15 cellular contexts compared by ENCODE assay signal in genomic region chr17:32621612-32622312, GRCh38.
DNase-seq lines count a peak whose midpoint lies in the region; ATAC-seq, FAIRE-seq and TF ChIP-seq lines count a peak whose summit lies in the region.
"Had no signal": no experiment of that assay in that cellular context is flagged by ENCODE, and none has a peak within 500 bp of the region (broad histone marks: within the 10 kb centered on the region; RNA-seq: fewer than 3 reads in every experiment).

No MANE protein-coding gene starts in this region.

- H3K4me3 ChIP-seq in H1 (ENCODE audit: extremely low read depth in 1 of 4, insufficient read depth in 2 of 4, low read depth in 3 of 4, low read length in 4 of 4) (no peak overlapping the region), mesenchymal stem cell (ENCODE audit: insufficient read depth in 1 of 2, low read depth in 1 of 2, low read length in 2 of 2) (no peak overlapping the region), A673 (ENCODE audit: low read depth, low read length, poor library complexity, severe bottlenecking) (no peak overlapping the region)
- H3K4me3 ChIP-seq: adrenal gland, coronary artery, ovary had no signal

- no peak for TF ChIP-seq RAD21 in H1 (IDR thresholded peaks at IDR 0.05 in 1 of 2, conservative IDR thresholded peaks at IDR 0.05 in 1 of 2; ENCODE audit: low read depth in 2 of 2, low read length in 2 of 2)

- H2BK12ac ChIP-seq in H1 (ENCODE audit: low read depth, low read length) (no peak overlapping the region), mesenchymal stem cell (ENCODE audit: low read length in 2 of 2) (no peak overlapping the region)

- H3K27me3 Mint-ChIP-seq in activated T-cell treated with anti-CD3 and anti-CD28 coated beads, Interleukin-2, amount 50 U/mL, for 72 hours (ENCODE audit: low read depth), result no peaks in the 10 kb centered on the region
- H3K27me3 Mint-ChIP-seq: activated T-cell treated with anti-CD3 and anti-CD28 coated beads, Interleukin-2, amount 50 U/mL, for 24 hours; T-cell had no signal

- H3K79me1 ChIP-seq in H1 (ENCODE audit: low read depth, low read length), result no peaks in the 10 kb centered on the region
- no peaks in the 10 kb centered on the region for H3K79me1 ChIP-seq in mesenchymal stem cell (replicated peaks; ENCODE audit: low read length, poor library complexity, severe bottlenecking)

- 70% methylated on average over 3 of the region's 3 CpGs; no CpG with 5 or more reads in 1 of the 2 experiments for WGBS in H1 (ENCODE audit: extremely low coverage in 1 of 2, insufficient coverage in 1 of 2, insufficient read length in 1 of 2, insufficient replicate concordance in 2 of 2, low coverage in 1 of 2, low lambda C conversion rate in 2 of 2, missing lambda C conversion rate in 1 of 2), 2 experiments
- 66% methylated on average over 2 of the region's 3 CpGs for WGBS in mesenchymal stem cell

- POLR2A ChIA-PET in H1 (lab: Charles Lee; ENCODE audit: partially characterized antibody) (interaction anchor here (1.1 kb wide), 1 partner anchor 176 kb away, joined by 3 read pairs; no protein-coding TSS in a partner anchor), A673 (lab: Charles Lee; ENCODE audit: low non-redundant PET) (no interaction called here)

- H3K18ac ChIP-seq in H1 (ENCODE audit: extremely low read depth, low read length) (no peak overlapping the region), mesenchymal stem cell (ENCODE audit: low read depth in 1 of 2, low read length in 2 of 2) (no peak overlapping the region)

- no TSS peak for BruUV-seq in A673 (replicated peaks; lab: Mats Ljungman, UMichigan)

- no peak for TF ChIP-seq POLR2A in H1 (IDR thresholded peaks at IDR 0.05; ENCODE audit: control extremely low read depth in 1 of 2, low read depth in 2 of 2, low read length in 2 of 2)

- H3K4me2 ChIP-seq in H1 (ENCODE audit: insufficient read depth in 1 of 2, low read depth in 2 of 2, low read length in 2 of 2), result peak overlapping the region; percentile 14 to 20; a peak in 3 of 4 replicates
- H3K4me2 ChIP-seq in mesenchymal stem cell (ENCODE audit: low read length, poor library complexity, severe bottlenecking), result no peak overlapping the region

- no peak overlapping the region for H3K56ac ChIP-seq in H1 (replicated peaks; ENCODE audit: insufficient read length, low read depth, low read length)

- no peak overlapping the region for H3K14ac ChIP-seq in H1 (ENCODE audit: insufficient read length)
- no peak overlapping the region for H3K14ac ChIP-seq in mesenchymal stem cell (ENCODE audit: low read length in 2 of 2)

- H3K4me1 Mint-ChIP-seq in activated T-cell treated with anti-CD3 and anti-CD28 coated beads, Interleukin-2, amount 50 U/mL, for 72 hours (ENCODE audit: low read depth), result no peaks in the 10 kb centered on the region
- H3K4me1 Mint-ChIP-seq: T-cell had no signal

- H3K27ac Mint-ChIP-seq in activated T-cell treated with anti-CD3 and anti-CD28 coated beads, Interleukin-2, amount 50 U/mL, for 72 hours, result no peak overlapping the region
- H3K27ac Mint-ChIP-seq: activated T-cell treated with anti-CD3 and anti-CD28 coated beads, Interleukin-2, amount 50 U/mL, for 24 hours; T-cell had no signal

- H3K36me3 Mint-ChIP-seq in activated T-cell treated with anti-CD3 and anti-CD28 coated beads, Interleukin-2, amount 50 U/mL, for 72 hours (ENCODE audit: insufficient read depth in 2 of 2), result no peaks in the 10 kb centered on the region
- H3K36me3 Mint-ChIP-seq: T-cell had no signal

- H3K36me3 ChIP-seq in H1 (ENCODE audit: control insufficient read depth in 2 of 4, insufficient read depth in 4 of 4, low read length in 3 of 4) (no peaks in the 10 kb centered on the region; a peak in 1 of 8 replicates), mesenchymal stem cell (ENCODE audit: control insufficient read depth in 1 of 2, insufficient read depth in 2 of 2, low read depth in 1 of 2, low read length in 2 of 2) (peaks cover 0 to 13% of the 10 kb centered on the region in 2 experiments), A673 (ENCODE audit: insufficient read depth, low read length, poor library complexity, severe bottlenecking) (no peaks in the 10 kb centered on the region)
- H3K36me3 ChIP-seq: adrenal gland, ovary had no signal

- H2AK5ac ChIP-seq in H1 (ENCODE audit: low read depth, low read length) (peak overlapping the region; percentile 67; the same call in 1 of the 2 replicates), mesenchymal stem cell (ENCODE audit: low read length, severe bottlenecking) (no peak overlapping the region)

- H2BK5ac ChIP-seq in H1 (ENCODE audit: low read depth, low read length) (no peak overlapping the region), mesenchymal stem cell (ENCODE audit: low read depth, low read length, poor library complexity, severe bottlenecking) (no peak overlapping the region)

- H2BK15ac ChIP-seq in H1 (ENCODE audit: low read length), result peak overlapping the region; percentile 40; the same call in 1 of the 2 replicates
- no peak overlapping the region for H2BK15ac ChIP-seq in mesenchymal stem cell (ENCODE audit: low read depth, poor library complexity, severe bottlenecking)

- H2AFZ ChIP-seq in H1 (ENCODE audit: low read length) (no peak overlapping the region), mesenchymal stem cell (ENCODE audit: low read depth, low read length) (no peak overlapping the region)

- H3K4me3 Mint-ChIP-seq in activated T-cell treated with anti-CD3 and anti-CD28 coated beads, Interleukin-2, amount 50 U/mL, for 72 hours, result no peak overlapping the region
- H3K4me3 Mint-ChIP-seq: activated T-cell treated with anti-CD3 and anti-CD28 coated beads, Interleukin-2, amount 50 U/mL, for 24 hours; T-cell had no signal

- ATAC-seq in activated T-cell treated with anti-CD3 and anti-CD28 coated beads, Interleukin-2, amount 50 U/mL, for 72 hours (replicated peaks in 1 of 2), result no peak
- ATAC-seq in HG03045 (IDR thresholded peaks at IDR 0.05; ENCODE audit: unreplicated experiment), result no peak
- ATAC-seq: T-cell had no signal

- H3K9me3 ChIP-seq in H1 (ENCODE audit: insufficient read depth in 2 of 2, low read depth in 1 of 2, low read length in 1 of 2) (no peaks in the 10 kb centered on the region), mesenchymal stem cell (ENCODE audit: control insufficient read depth, low read length) (no peaks in the 10 kb centered on the region), A673 (ENCODE audit: low read depth, low read length, poor library complexity, severe bottlenecking) (no peaks in the 10 kb centered on the region)
- H3K9me3 ChIP-seq: adrenal gland, ovary had no signal

- H3K4ac ChIP-seq in H1 (replicated peaks; ENCODE audit: insufficient read length, low read depth, low read length) (peak overlapping the region; percentile 46), mesenchymal stem cell (ENCODE audit: low read depth in 1 of 2, low read length in 2 of 2) (no peak overlapping the region)

- no peak overlapping the region for H4K5ac ChIP-seq in H1 (ENCODE audit: insufficient read length, low read depth, low read length)

- H3K79me2 ChIP-seq in H1 (ENCODE audit: control insufficient read depth in 1 of 2, insufficient read depth in 2 of 2, low read length in 2 of 2), result no peaks in the 10 kb centered on the region

- H2BK120ac ChIP-seq in H1 (replicated peaks; ENCODE audit: low read depth, low read length) (no peak overlapping the region), mesenchymal stem cell (ENCODE audit: low read depth, low read length) (no peak overlapping the region)

- H2BK20ac ChIP-seq in H1 (ENCODE audit: low read length), result no peak overlapping the region

- H4K91ac ChIP-seq in H1 (replicated peaks; ENCODE audit: insufficient read length, low read length), result no peak overlapping the region
- H4K91ac ChIP-seq in mesenchymal stem cell (ENCODE audit: low read length), result no peak overlapping the region

- intact Hi-C loops in A673 (cut with micrococcal nuclease; ENCODE audit: unreplicated experiment), result no loop called here

- FAIRE-seq in H1 (lab: Jason Lieb, UNC), result peak; percentile 82
- FAIRE-seq: D721Med had no signal

- H4K8ac ChIP-seq in H1 (ENCODE audit: extremely low read depth, insufficient read depth, low read length) (no peak overlapping the region), mesenchymal stem cell (ENCODE audit: low read length) (no peak overlapping the region)

- H3K4me1 ChIP-seq in H1 (replicated peaks in 1 of 4; ENCODE audit: control insufficient read depth in 3 of 4, insufficient read depth in 4 of 4, low read length in 3 of 4), result peaks cover 4 to 10% (median 5%) of the 10 kb centered on the region in 4 experiments; a peak in 6 of 7 replicates
- H3K4me1 ChIP-seq in mesenchymal stem cell (ENCODE audit: control insufficient read depth, insufficient read depth, low read depth, low read length), result no peaks in the 10 kb centered on the region
- H3K4me1 ChIP-seq in A673 (ENCODE audit: insufficient read depth, low read length, poor library complexity, severe bottlenecking), result no peaks in the 10 kb centered on the region
- H3K4me1 ChIP-seq: adrenal gland had no signal

- TF ChIP-seq EP300 in H1 (IDR thresholded peaks at IDR 0.05; ENCODE audit: borderline replicate concordance in 1 of 2, low read depth in 2 of 2, low read length in 2 of 2), result no peak; a peak in 1 of 3 replicates

- DNase-seq in ELR (ENCODE audit: low read depth), result peak; percentile 11
- peak; percentile 11 for DNase-seq in NCI-H460 (ENCODE audit: extremely low read depth, low read depth)
- DNase-seq in H1 (ENCODE audit: low read depth in 1 of 2, low spot score in 2 of 2), result no peak
- DNase-seq in mesenchymal stem cell, result peak; percentile 57
- no peak for DNase-seq in activated T-cell treated with anti-CD3 and anti-CD28 coated beads, Interleukin-2, amount 50 U/mL, for 72 hours
- DNase-seq in A673 (ENCODE audit: low spot score), result no peak
- no peak for DNase-seq in activated effector memory CD4-positive, alpha-beta T cell treated with Interleukin-2 at 50 U/mL for 16 hours
- DNase-seq: activated T-cell treated with anti-CD3 and anti-CD28 coated beads, Interleukin-2, amount 50 U/mL, for 24 hours; adrenal gland; NCI-H510A; ovary; T-cell had no signal

- H3K9ac ChIP-seq in H1 (replicated peaks in 1 of 4; ENCODE audit: extremely low read depth in 1 of 4, low read depth in 3 of 4, low read length in 3 of 4), result no peak overlapping the region; a peak in 1 of 7 replicates
- H3K9ac ChIP-seq in mesenchymal stem cell (ENCODE audit: low read length), result no peak overlapping the region

- H4K20me1 ChIP-seq in H1 (replicated peaks in 1 of 2; ENCODE audit: control insufficient read depth in 1 of 2, insufficient read depth in 2 of 2, low read length in 2 of 2), result peaks cover 0 to 3% of the 10 kb centered on the region in 2 experiments

- TF ChIP-seq CTCF in H1 (IDR thresholded peaks at IDR 0.05; ENCODE audit: control extremely low read depth in 1 of 3, insufficient read depth in 1 of 3, low read depth in 1 of 3, low read length in 3 of 3), result no peak
- TF ChIP-seq CTCF in A673 (conservative IDR thresholded peaks at IDR 0.05; ENCODE audit: low read depth, low read length), result no peak

- H3K23me2 ChIP-seq in H1 (ENCODE audit: low read depth, low read length), result no peaks in the 10 kb centered on the region

- no peak overlapping the region for H3K27ac ChIP-seq in H1 (ENCODE audit: low read depth, low read length)
- H3K27ac ChIP-seq in mesenchymal stem cell (ENCODE audit: low read length, poor library complexity, severe bottlenecking), result no peak overlapping the region
- H3K27ac ChIP-seq in A673 (ENCODE audit: low read depth, low read length, poor library complexity, severe bottlenecking), result no peak overlapping the region
- H3K27ac ChIP-seq: adrenal gland, coronary artery, ovary had no signal

- H3K27me3 ChIP-seq in H1 (replicated peaks in 1 of 4; ENCODE audit: control insufficient read depth in 3 of 4, extremely low read depth in 1 of 4, insufficient read depth in 3 of 4, low read length in 3 of 4), result peaks cover 0 to 2% (median 0%) of the 10 kb centered on the region in 4 experiments; a peak in 1 of 7 replicates
- H3K27me3 ChIP-seq in mesenchymal stem cell (ENCODE audit: control insufficient read depth in 1 of 2, insufficient read depth in 1 of 2, low read length in 2 of 2), result no peaks in the 10 kb centered on the region
- no peaks in the 10 kb centered on the region for H3K27me3 ChIP-seq in A673 (replicated peaks; ENCODE audit: insufficient read depth, low read depth, low read length, poor library complexity)
- H3K27me3 ChIP-seq: adrenal gland, ovary had no signal

- H3K23ac ChIP-seq in H1 (ENCODE audit: insufficient read length) (no peak overlapping the region), mesenchymal stem cell (ENCODE audit: low read length in 2 of 2) (no peak overlapping the region)

- H3K9me3 Mint-ChIP-seq in activated T-cell treated with anti-CD3 and anti-CD28 coated beads, Interleukin-2, amount 50 U/mL, for 72 hours, result no peaks in the 10 kb centered on the region
- H3K9me3 Mint-ChIP-seq: activated T-cell treated with anti-CD3 and anti-CD28 coated beads, Interleukin-2, amount 50 U/mL, for 24 hours; T-cell had no signal

- CTCF ChIA-PET in H1 (lab: Charles Lee; ENCODE audit: partially characterized antibody), result interaction anchor here (1.0 to 1.6 kb wide), 5 partner anchors 33 to 140 kb away, joined by 3 to 5 read pairs (median 4); no protein-coding TSS in a partner anchor
- CTCF ChIA-PET in A673 (lab: Charles Lee), result no interaction called here

Comparison
In these comparisons a context has a peak if more than half of its experiments do, and no peak if none do; other contexts are left out.
1. DNase-seq: peak in ELR (single experiment), NCI-H460 (single experiment) and mesenchymal stem cell (single experiment); none in H1 (0 of 2), activated T-cell treated with anti-CD3 and anti-CD28 coated beads, Interleukin-2, amount 50 U/mL, for 72 hours (0 of 2), A673 (single experiment) and activated effector memory CD4-positive, alpha-beta T cell treated with Interleukin-2 at 50 U/mL for 16 hours (single experiment).